In the genomic region with DNA sequence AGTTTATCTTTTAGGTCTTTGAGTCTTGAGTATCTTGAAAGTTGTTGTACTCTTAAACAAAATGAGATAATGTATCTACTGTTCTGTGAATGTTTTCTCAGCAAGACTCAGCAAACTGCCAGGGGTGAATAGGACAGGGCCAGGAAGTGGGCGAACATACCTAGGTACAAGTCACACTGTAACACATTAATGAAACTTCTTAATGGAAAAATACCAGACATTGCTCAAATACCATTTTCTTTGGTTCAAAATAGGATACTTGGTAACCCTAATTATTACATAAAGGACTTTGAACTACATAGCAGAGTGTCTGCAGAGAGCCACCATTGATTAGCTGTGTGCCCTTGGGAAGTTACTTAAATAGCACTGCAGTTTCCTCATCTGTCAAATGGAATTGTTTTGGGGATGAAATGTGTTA, we compare ENCODE assay signal across 14 cellular contexts.
DNase-seq lines count a peak whose midpoint lies in the region; ATAC-seq, FAIRE-seq and TF ChIP-seq lines count a peak whose summit lies in the region.
"Had no signal": no experiment of that assay in that cellular context is flagged by ENCODE, and none has a peak within 500 bp of the region (broad histone marks: within the 10 kb centered on the region; RNA-seq: fewer than 3 reads in every experiment).

No MANE protein-coding gene starts in this region.

- DNase-seq in GM03348 (ENCODE audit: low spot score) = peak; percentile 8
- DNase-seq in RCC 7860 (ENCODE audit: low spot score) = peak; percentile 72
- no peak for DNase-seq in stomach
- no peak for DNase-seq in naive thymus-derived CD8-positive, alpha-beta T cell
- no peak for DNase-seq in substantia nigra (lab: John Stamatoyannopoulos, UW)
- DNase-seq: activated CD4-positive, CD25-positive, alpha-beta regulatory T cell; activated naive CD8-positive, alpha-beta T cell treated with anti-CD3 and anti-CD28 coated beads, Interleukin-2, amount 10 ng/mL, durations not matched to agents 7 days and 5 days; activated T-cell treated with anti-CD3 and anti-CD28 coated beads for 4 hours; immature natural killer cell; NCI-H2081 treated with DMSO at 0.1 percent for 48 hours; nephron progenitor cell had no signal

- peak; percentile 78 for FAIRE-seq in RCC 7860 (lab: Jason Lieb, UNC)
- FAIRE-seq in islet of Langerhans (lab: Jason Lieb, UNC) = peak; percentile 49

- no peaks in the 10 kb centered on the region for H3K27me3 ChIP-seq in stomach
- H3K27me3 ChIP-seq: foreskin keratinocyte had no signal

- H3K27ac ChIP-seq in stomach (peak overlapping the region in 4 of 5 donors; percentile 50 to 57 (median 54)), substantia nigra (ENCODE audit: low read depth, low read length, poor library complexity, severe bottlenecking) (no peak overlapping the region)
- H3K27ac ChIP-seq: foreskin keratinocyte had no signal

- no peaks in the 10 kb centered on the region for H3K9me3 ChIP-seq in stomach

- POLR2A ChIA-PET in naive thymus-derived CD8-positive, alpha-beta T cell (lab: Charles Lee) = no interaction called here

- ATAC-seq in naive thymus-derived CD8-positive, alpha-beta T cell = no peak
- ATAC-seq in GM21528 (IDR thresholded peaks at IDR 0.05; ENCODE audit: low FRiP score, unreplicated experiment) = no peak

- H3K4me1 ChIP-seq in stomach = peaks cover 10 to 45% (median 27%) of the 10 kb centered on the region in 4 donors

- no peak overlapping the region for H3K27ac Mint-ChIP-seq in naive thymus-derived CD8-positive, alpha-beta T cell
- H3K27ac Mint-ChIP-seq: activated naive CD8-positive, alpha-beta T cell treated with anti-CD3 and anti-CD28 coated beads, Interleukin-2, amount 10 ng/mL, durations not matched to agents 7 days and 5 days; immature natural killer cell; nephron progenitor cell had no signal

- H3K4me3 Mint-ChIP-seq in naive thymus-derived CD8-positive, alpha-beta T cell = no peak overlapping the region
- H3K4me3 Mint-ChIP-seq: activated naive CD8-positive, alpha-beta T cell treated with anti-CD3 and anti-CD28 coated beads, Interleukin-2, amount 10 ng/mL, durations not matched to agents 7 days and 5 days; immature natural killer cell; nephron progenitor cell had no signal

- H3K4me1 Mint-ChIP-seq in naive thymus-derived CD8-positive, alpha-beta T cell = no peaks in the 10 kb centered on the region
- H3K4me1 Mint-ChIP-seq: activated naive CD8-positive, alpha-beta T cell treated with anti-CD3 and anti-CD28 coated beads, Interleukin-2, amount 10 ng/mL, durations not matched to agents 7 days and 5 days; immature natural killer cell had no signal

- peaks cover 1 to 10% (median 4%) of the 10 kb centered on the region in 5 donors for H3K27me3 Mint-ChIP-seq in naive thymus-derived CD8-positive, alpha-beta T cell

- no peak for TF ChIP-seq CTCF in stomach (IDR thresholded peaks at IDR 0.05)

- H3K36me3 Mint-ChIP-seq in naive thymus-derived CD8-positive, alpha-beta T cell = no peaks in the 10 kb centered on the region
- H3K36me3 Mint-ChIP-seq: activated naive CD8-positive, alpha-beta T cell treated with anti-CD3 and anti-CD28 coated beads, Interleukin-2, amount 10 ng/mL, durations not matched to agents 7 days and 5 days; immature natural killer cell had no signal

- H3K4me3 ChIP-seq in stomach = no peak overlapping the region

- no peaks in the 10 kb centered on the region for H3K36me3 ChIP-seq in stomach

- TF ChIP-seq EP300 in stomach (IDR thresholded peaks at IDR 0.05) = no peak

- no peaks in the 10 kb centered on the region for H3K9me3 Mint-ChIP-seq in naive thymus-derived CD8-positive, alpha-beta T cell
- H3K9me3 Mint-ChIP-seq: activated naive CD8-positive, alpha-beta T cell treated with anti-CD3 and anti-CD28 coated beads, Interleukin-2, amount 10 ng/mL, durations not matched to agents 7 days and 5 days; immature natural killer cell; nephron progenitor cell had no signal

- TF ChIP-seq POLR2A in stomach (IDR thresholded peaks at IDR 0.05) = no peak

- intact Hi-C loops in stomach (cut with DNase I; ENCODE audit: low total_unique reads) = no loop called here

- 24 to 70% (median 45%) methylated on average over 1 of the region's 1 CpG for WGBS in stomach, 5 donors

Comparison
In these comparisons a context has a peak if more than half of its experiments do, and no peak if none do; other contexts are left out.
1. DNase-seq: peak in GM03348 (single experiment) and RCC 7860 (single experiment); none in stomach (single experiment), naive thymus-derived CD8-positive, alpha-beta T cell (0 of 10) and substantia nigra (0 of 49).